ENCODE assay signal across 31 cellular contexts in the genomic region with DNA sequence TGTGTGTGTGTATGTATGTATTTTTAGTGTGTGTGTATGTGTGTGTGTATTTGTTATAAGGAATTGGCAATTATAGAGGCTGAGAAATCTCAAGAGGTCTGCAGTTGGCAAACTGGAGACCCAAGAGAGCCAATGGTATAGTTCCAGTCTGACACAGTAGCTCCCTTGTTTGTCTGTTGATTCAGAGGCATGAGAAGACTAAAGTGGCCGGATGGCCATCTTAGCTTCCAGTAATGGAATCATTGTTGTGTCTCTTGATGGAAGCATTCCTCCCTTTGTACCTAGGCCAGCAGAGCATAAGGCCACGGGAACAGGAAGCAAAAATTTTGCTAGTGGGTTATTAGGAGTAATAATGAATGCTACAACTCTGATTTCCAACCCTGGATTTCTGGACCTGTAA.
"Had no signal": no experiment of that assay in that cellular context is flagged by ENCODE, and none has a peak within 500 bp of the region (broad histone marks: within the 10 kb centered on the region; RNA-seq: fewer than 3 reads in every experiment).

No MANE protein-coding gene starts in this region.

- H3K36me3 ChIP-seq: adrenal gland, ascending aorta, cardiac muscle cell had no signal

- ATAC-seq: activated CD8-positive, alpha-beta T cell treated with anti-CD3 and anti-CD28 coated beads for 36 hours; activated naive CD4-positive, alpha-beta T cell treated with anti-CD3 and anti-CD28 coated beads, Interleukin-2, amount 50 U/mL, for 72 hours; activated T-cell treated with anti-CD3 and anti-CD28 coated beads, Interleukin-2, amount 50 U/mL, for 4 hours; activated T-cell treated with anti-CD3 and anti-CD28 coated beads, Interleukin-2, amount 50 U/mL, for 72 hours; activated T-helper 17 cell treated with anti-CD3 and anti-CD28 coated beads, Interleukin-2, amount 50 U/mL, for 72 hours had no signal

- H3K4me3 ChIP-seq: adrenal gland, ascending aorta, cardiac muscle cell had no signal

- H3K4me1 ChIP-seq: adrenal gland, ascending aorta had no signal

- H3K27ac ChIP-seq: adrenal gland, ascending aorta, cardiac muscle cell, VCaP had no signal

- H3K27me3 ChIP-seq: adrenal gland, ascending aorta, cardiac muscle cell had no signal

- H3K9me3 ChIP-seq: adrenal gland, ascending aorta had no signal

- DNase-seq: activated B cell treated with CpG ODN at 0.5 μM for 24 hours; activated CD4-positive, alpha-beta memory T cell treated with anti-CD3 and anti-CD28 coated beads for 36 hours; activated CD4-positive, alpha-beta T cell treated with anti-CD3 and anti-CD28 coated beads for 4 hours; activated CD4-positive, alpha-beta T cell treated with anti-CD3 and anti-CD28 coated beads, Interleukin-2, amount 10 ng/mL, durations not matched to agents 24 days and 14 days; activated CD4-positive, alpha-beta T cell treated with anti-CD3 and anti-CD28 coated beads, Interleukin-2, amount 50 U/mL, for 1 hour; activated CD4-positive, alpha-beta T cell treated with anti-CD3 and anti-CD28 coated beads, Interleukin-2, amount 50 U/mL, for 4 hours; activated CD4-positive, CD25-positive, alpha-beta regulatory T cell treated with anti-CD3 and anti-CD28 coated beads, Interleukin-2, amount 50 U/mL, for 72 hours; activated CD8-positive, alpha-beta memory T cell treated with anti-CD3 and anti-CD28 coated beads, Interleukin-2, amount 50 U/mL, for 4 hours; activated CD8-positive, alpha-beta T cell treated with anti-CD3 and anti-CD28 coated beads for 36 hours; activated effector memory CD4-positive, alpha-beta T cell treated with anti-CD3 and anti-CD28 coated beads, Interleukin-2, amount 50 U/mL, for 16 hours; activated gamma-delta T cell treated with Interleukin-2 at 50 U/mL for 16 hours; activated naive CD4-positive, alpha-beta T cell; activated naive CD4-positive, alpha-beta T cell treated with anti-CD3 and anti-CD28 coated beads for 36 hours; activated naive CD4-positive, alpha-beta T cell treated with anti-CD3 and anti-CD28 coated beads, Interleukin-2, amount 50 U/mL, for 16 hours; activated naive CD8-positive, alpha-beta T cell treated with anti-CD3 and anti-CD28 coated beads for 36 hours; activated T-cell treated with anti-CD3 and anti-CD28 coated beads for 4 hours; activated T-cell treated with anti-CD3 and anti-CD28 coated beads, Interleukin-2, amount 50 U/mL, for 1 hour; activated T-cell treated with anti-CD3 and anti-CD28 coated beads, Interleukin-2, amount 50 U/mL, for 4 hours; activated T-cell treated with anti-CD3 and anti-CD28 coated beads, Interleukin-2, amount 50 U/mL, for 72 hours; adrenal gland; amniotic stem cell; caudate nucleus; cerebellar nuclear complex; T-helper 1 cell; T-helper 2 cell; T-helper 9 cell had no signal
